Comparison of ENCODE assay signal across 28 cellular contexts in genomic region chr5:50863771-50864170, GRCh38.
"Had no signal": no experiment of that assay in that cellular context is flagged by ENCODE, and none has a peak within 500 bp of the region (broad histone marks: within the 10 kb centered on the region; RNA-seq: fewer than 3 reads in every experiment).

No MANE protein-coding gene starts in this region.

- H3K9me3 ChIP-seq: gastrocnemius medialis, heart left ventricle, mucosa of descending colon, ovary, psoas muscle, spleen, thoracic aorta, transverse colon, upper lobe of right lung, uterus had no signal

- H3K27ac ChIP-seq: coronary artery, gastrocnemius medialis, heart left ventricle, hepatocyte, ovary, psoas muscle, skin epidermis, spleen, thoracic aorta, transverse colon, upper lobe of right lung, uterus had no signal

- H3K4me1 Mint-ChIP-seq: naive B cell; stimulated activated memory B cell treated with anti-CD40 and anti-IgM and Interleukin-4, amounts not matched to agents 10 μg/mL and 1 μg/mL and 100 μg/mL, for 72 hours had no signal

- H3K27me3 ChIP-seq: gastrocnemius medialis, hepatocyte, ovary, spleen, transverse colon, upper lobe of right lung, uterus had no signal

- H3K4me3 Mint-ChIP-seq: effector memory CD8-positive, alpha-beta T cell; mesothelial cell of epicardium; naive B cell; natural killer cell treated with Interleukin-12 subunit alpha and Interleukin-12 subunit beta and Interleukin-15 and Interleukin-18, amount 100 ng/mL, for 72 hours; stimulated activated memory B cell treated with anti-CD40 and anti-IgM and Interleukin-4, amounts not matched to agents 10 μg/mL and 1 μg/mL and 100 μg/mL, for 72 hours; stimulated activated naive CD8-positive, alpha-beta T cell treated with anti-CD3 and anti-CD28 coated beads, Interleukin-15, Interleukin-2, amounts not matched to agents 100 ng/mL and 50 ng/mL, for 24 hours had no signal

- H3K9me3 Mint-ChIP-seq: effector memory CD8-positive, alpha-beta T cell; natural killer cell treated with Interleukin-12 subunit alpha and Interleukin-12 subunit beta and Interleukin-15 and Interleukin-18, amount 100 ng/mL, for 72 hours had no signal

- FAIRE-seq: endometrium, kidney had no signal

- H3K4me3 ChIP-seq: coronary artery, gastrocnemius medialis, heart left ventricle, hepatocyte, lung, mucosa of descending colon, ovary, psoas muscle, skin epidermis, spleen, thoracic aorta, transverse colon, upper lobe of right lung, uterus had no signal

- H3K36me3 ChIP-seq: gastrocnemius medialis, heart left ventricle, ovary, spleen, thoracic aorta, transverse colon, upper lobe of right lung, uterus had no signal

- H3K36me3 Mint-ChIP-seq: mesothelial cell of epicardium; natural killer cell treated with Interleukin-12 subunit alpha and Interleukin-12 subunit beta and Interleukin-15 and Interleukin-18, amount 100 ng/mL, for 72 hours had no signal

- H3K27me3 Mint-ChIP-seq: stimulated activated memory B cell treated with anti-CD40 and anti-IgM and Interleukin-4, amounts not matched to agents 10 μg/mL and 1 μg/mL and 100 μg/mL, for 72 hours had no signal

- DNase-seq: dermis blood vessel endothelial cell; effector memory CD8-positive, alpha-beta T cell; gastrocnemius medialis; heart left ventricle; kidney; mesenchymal stem cell; mucosa of descending colon; naive B cell; occipital lobe; ovary; posterior cingulate gyrus; psoas muscle; right cardiac atrium; spleen; stimulated activated CD4-positive, alpha-beta T cell treated with anti-CD3 and anti-CD28 coated beads, Interleukin-4, amount 100 ng/mL, for 4 hours; transverse colon; upper lobe of right lung; uterus had no signal

- H3K4me1 ChIP-seq: gastrocnemius medialis, heart left ventricle, psoas muscle, spleen, transverse colon, upper lobe of right lung, uterus had no signal

- H3K27ac Mint-ChIP-seq: effector memory CD8-positive, alpha-beta T cell; mesothelial cell of epicardium; naive B cell; natural killer cell treated with Interleukin-12 subunit alpha and Interleukin-12 subunit beta and Interleukin-15 and Interleukin-18, amount 100 ng/mL, for 72 hours; stimulated activated memory B cell treated with anti-CD40 and anti-IgM and Interleukin-4, amounts not matched to agents 10 μg/mL and 1 μg/mL and 100 μg/mL, for 72 hours; stimulated activated naive CD8-positive, alpha-beta T cell treated with anti-CD3 and anti-CD28 coated beads, Interleukin-15, Interleukin-2, amounts not matched to agents 100 ng/mL and 50 ng/mL, for 24 hours had no signal
